ENCODE assay signal across 17 cellular contexts in the genomic region with DNA sequence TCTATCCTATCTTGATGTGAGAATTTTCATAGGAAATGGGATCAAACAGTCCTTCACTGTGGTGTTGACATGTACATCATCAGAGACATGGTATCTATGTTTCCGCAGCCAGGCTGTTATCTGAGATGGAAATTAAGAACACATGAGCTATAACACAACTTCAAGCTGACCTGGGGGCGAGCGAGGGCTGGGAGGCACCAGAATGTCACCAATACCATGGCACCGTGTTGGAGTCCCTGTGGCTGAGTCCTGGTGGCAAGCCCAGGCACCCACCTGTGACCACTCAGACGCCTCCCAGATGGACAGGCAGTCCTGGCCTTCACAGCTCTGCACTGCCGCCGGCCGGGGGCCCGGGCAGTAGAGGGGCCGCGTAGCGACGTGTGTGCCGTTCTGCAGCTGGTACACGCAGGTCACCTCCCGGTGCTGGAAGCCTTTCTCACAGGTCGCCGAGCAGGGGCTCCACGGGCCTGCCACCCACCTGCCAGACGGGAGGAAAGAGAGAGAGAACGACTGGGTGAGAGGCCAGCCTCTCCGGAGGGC.
A peak's percentile ranks its signal among the peaks of the same experiment; 100 is the strongest.
DNase-seq lines count a peak whose midpoint lies in the region; ATAC-seq, FAIRE-seq and TF ChIP-seq lines count a peak whose summit lies in the region.
"Had no signal": no experiment of that assay in that cellular context is flagged by ENCODE, and none has a peak within 500 bp of the region (broad histone marks: within the 10 kb centered on the region; RNA-seq: fewer than 3 reads in every experiment).

No MANE protein-coding gene starts in this region.

- no peaks in the 10 kb centered on the region for H3K4me1 ChIP-seq in right atrium auricular region
- H3K4me1 ChIP-seq in kidney (ENCODE audit: control insufficient read depth in 1 of 2, insufficient read depth in 1 of 2, low read depth in 1 of 2, low read length in 2 of 2), result no peaks in the 10 kb centered on the region

- H3K9ac ChIP-seq in kidney (ENCODE audit: low read length in 2 of 2), result no peak overlapping the region
- H3K9ac ChIP-seq: KMS-11 had no signal

- H3K36me3 ChIP-seq in right atrium auricular region (no peaks in the 10 kb centered on the region), kidney (ENCODE audit: control insufficient read depth in 1 of 2, insufficient read depth in 2 of 2, low read length in 2 of 2) (no peaks in the 10 kb centered on the region)
- H3K36me3 ChIP-seq: MG63 had no signal

- H3K9me3 ChIP-seq in right atrium auricular region, result no peaks in the 10 kb centered on the region
- H3K9me3 ChIP-seq in kidney (ENCODE audit: control insufficient read depth in 1 of 2, low read length in 2 of 2), result no peaks in the 10 kb centered on the region
- H3K9me3 ChIP-seq: MG63 had no signal

- ATAC-seq in GM18907 (IDR thresholded peaks at IDR 0.05; ENCODE audit: unreplicated experiment), result no peak
- ATAC-seq: GM12878 had no signal

- H3K27me3 ChIP-seq in right atrium auricular region, result no peaks in the 10 kb centered on the region
- H3K27me3 ChIP-seq: MG63 had no signal

- peak; percentile 74 for DNase-seq in cardiac septum (ENCODE audit: low spot score)
- no peak for DNase-seq in right atrium auricular region (ENCODE audit: low spot score)
- peak; percentile 59 for DNase-seq in kidney
- peak; percentile 76 for DNase-seq in posterior vena cava (ENCODE audit: low spot score)
- DNase-seq in foreskin melanocyte, result no peak
- no peak for DNase-seq in NCI-H1436 treated with DMSO at 0.1 percent for 48 hours (lab: John Stamatoyannopoulos, UW)
- DNase-seq: DMS53, MG63, NCI-H1105, NCI-H187, NCI-H2171, NCI-H774, SHP77 had no signal

- H3K27ac ChIP-seq in right atrium auricular region (no peak overlapping the region), kidney (ENCODE audit: low read depth in 2 of 2, low read length in 2 of 2) (no peak overlapping the region)
- H3K27ac ChIP-seq: HL-60, KMS-11 had no signal

- FAIRE-seq in kidney (lab: Jason Lieb, UNC), result no peak
- FAIRE-seq: GM12878 had no signal

- intact Hi-C loops in cardiac septum (cut with DNase I) (no loop called here), kidney (cut with DNase I) (no loop called here), posterior vena cava (cut with DNase I) (no loop called here)

- TF ChIP-seq CTCF in right atrium auricular region (IDR thresholded peaks at IDR 0.05), result no peak
- no peak for TF ChIP-seq CTCF in kidney (IDR thresholded peaks at IDR 0.05; ENCODE audit: borderline replicate concordance, extremely low read depth, insufficient read depth)

- no peak overlapping the region for H3K4me3 ChIP-seq in right atrium auricular region
- H3K4me3 ChIP-seq in kidney (ENCODE audit: low read length in 2 of 2), result no peak overlapping the region
- H3K4me3 ChIP-seq: GM12878, MG63 had no signal

Comparison
In these comparisons a context has a peak if more than half of its experiments do, and no peak if none do; other contexts are left out.
1. DNase-seq: peak in cardiac septum (single experiment), kidney (single experiment) and posterior vena cava (single experiment); none in right atrium auricular region (single experiment), foreskin melanocyte (single experiment) and NCI-H1436 treated with DMSO at 0.1 percent for 48 hours (single experiment).